ENCODE assay signal across 12 cellular contexts in genomic region chr2:159046966-159047365, GRCh38.
DNase-seq lines count a peak whose midpoint lies in the region; TF ChIP-seq lines count a peak whose summit lies in the region.
"Had no signal": no experiment of that assay in that cellular context is flagged by ENCODE, and none has a peak within 500 bp of the region (broad histone marks: within the 10 kb centered on the region; RNA-seq: fewer than 3 reads in every experiment).

No MANE protein-coding gene starts in this region.

- H3K4me1 ChIP-seq in SJSA1 (replicated peaks) (peaks cover 70% of the 10 kb centered on the region), osteoblast (ENCODE audit: insufficient read depth, low read length) (peaks cover 43% of the 10 kb centered on the region)

- peak overlapping the region; percentile 8 for H2AFZ ChIP-seq in osteoblast (ENCODE audit: low read length)
- H2AFZ ChIP-seq: PC-9 had no signal

- TF ChIP-seq CTCF in osteoblast (IDR thresholded peaks at IDR 0.05; ENCODE audit: extremely low read depth, low read depth, low read length), result no peak

- H3K9me3 ChIP-seq in SJSA1 (replicated peaks) (no peaks in the 10 kb centered on the region), osteoblast (ENCODE audit: low read depth, low read length) (no peaks in the 10 kb centered on the region)
- H3K9me3 ChIP-seq: neutrophil had no signal

- no peaks in the 10 kb centered on the region for H3K27me3 ChIP-seq in SJSA1 (replicated peaks)
- H3K27me3 ChIP-seq in osteoblast (ENCODE audit: insufficient read depth, low read length), result no peaks in the 10 kb centered on the region
- H3K27me3 ChIP-seq: neutrophil had no signal

- H3K27ac ChIP-seq in SJSA1, result peak overlapping the region; percentile 33
- H3K27ac ChIP-seq in osteoblast (ENCODE audit: low read depth, low read length), result peak overlapping the region; percentile 72
- H3K27ac ChIP-seq: neutrophil, PC-9 had no signal

- H3K4me2 ChIP-seq in osteoblast (ENCODE audit: insufficient read depth, low read length), result peak overlapping the region; percentile 43
- H3K4me2 ChIP-seq: PC-9 had no signal

- peaks cover 2% of the 10 kb centered on the region for H4K20me1 ChIP-seq in osteoblast (ENCODE audit: insufficient read depth, low read length)

- no peak overlapping the region for H3K4me3 ChIP-seq in SJSA1
- no peak overlapping the region for H3K4me3 ChIP-seq in osteoblast (ENCODE audit: insufficient read depth, low read length)
- H3K4me3 ChIP-seq: PC-9 had no signal

- H3K36me3 ChIP-seq in SJSA1, result no peaks in the 10 kb centered on the region
- no peaks in the 10 kb centered on the region for H3K36me3 ChIP-seq in osteoblast (ENCODE audit: insufficient read depth, low read length)
- H3K36me3 ChIP-seq: neutrophil had no signal

- DNase-seq in Daoy (ENCODE audit: low read depth), result peak; percentile 73
- DNase-seq in SJSA1 (ENCODE audit: low read depth in 1 of 2, low spot score in 2 of 2), result peak; percentile 74 to 83
- peak; percentile 20 for DNase-seq in fibroblast of gingiva (ENCODE audit: low read depth)
- DNase-seq in osteoblast (ENCODE audit: insufficient read length, low spot score, missing footprints), result peak; percentile 75
- DNase-seq in NCI-H1105 (lab: John Stamatoyannopoulos, UW), result no peak
- no peak for DNase-seq in CD1c-positive myeloid dendritic cell (ENCODE audit: extremely low spot score)
- no peak for DNase-seq in cortex of kidney (lab: John Stamatoyannopoulos, UW)
- DNase-seq in DMS53 (lab: John Stamatoyannopoulos, UW), result no peak
- DNase-seq: amygdala; CD4-positive, alpha-beta memory T cell; PC-9 had no signal

- H3K79me2 ChIP-seq in osteoblast (ENCODE audit: insufficient read depth, low read length), result peaks cover 44% of the 10 kb centered on the region

Comparison
In these comparisons a context has a peak if more than half of its experiments do, and no peak if none do; other contexts are left out.
1. DNase-seq: peak in Daoy (single experiment), SJSA1 (2 of 2), fibroblast of gingiva (single experiment) and osteoblast (single experiment); none in NCI-H1105 (single experiment), CD1c-positive myeloid dendritic cell (single experiment), cortex of kidney (single experiment) and DMS53 (single experiment).